In genomic region chr1:25856856-25857255, GRCh38 we compare ENCODE assay signal across 20 cellular contexts. TPM values are rescaled to one million over a fixed set of nuclear protein-coding genes. Genes with fewer than 3 reads are reported as not detected.
"Had no signal": no experiment of that assay in that cellular context is flagged by ENCODE, and none has a peak within 500 bp of the region (broad histone marks: within the 10 kb centered on the region; RNA-seq: fewer than 3 reads in every experiment).

No MANE protein-coding gene starts in this region.

- H3K27ac ChIP-seq: coronary artery, lower lobe of right lung, pancreas, tibial artery had no signal

- ATAC-seq: activated CD4-positive, alpha-beta T cell treated with anti-CD3 and anti-CD28 coated beads for 36 hours; activated T-cell treated with anti-CD3 and anti-CD28 coated beads, Interleukin-2, amount 50 U/mL, for 4 hours; left lobe of liver; lower lobe of right lung; naive thymus-derived CD4-positive, alpha-beta T cell; pancreas; right cardiac atrium had no signal

- H3K36me3 ChIP-seq: lower lobe of right lung, pancreas, tibial artery had no signal

- DNase-seq: activated B cell treated with CpG ODN at 0.5 μM for 24 hours; activated CD4-positive, alpha-beta T cell treated with anti-CD3 and anti-CD28 coated beads for 36 hours; activated CD4-positive, alpha-beta T cell treated with anti-CD3 and anti-CD28 coated beads, Interleukin-2, amount 50 U/mL, for 4 hours; activated CD8-positive, alpha-beta memory T cell treated with anti-CD3 and anti-CD28 coated beads for 24 hours; activated CD8-positive, alpha-beta memory T cell treated with anti-CD3 and anti-CD28 coated beads, Interleukin-2, amount 50 U/mL, for 48 hours; activated naive CD4-positive, alpha-beta T cell; activated T-cell treated with anti-CD3 and anti-CD28 coated beads, Interleukin-2, amount 50 U/mL, for 4 hours; cerebellar nuclear complex; lower lobe of right lung; naive thymus-derived CD4-positive, alpha-beta T cell; pancreas; stimulated activated CD4-positive, alpha-beta T cell treated with anti-CD3 and anti-CD28 coated beads, Interleukin-12 subunit alpha, Interleukin-12 subunit beta, amount 100 ng/mL, for 4 hours; stimulated activated CD4-positive, alpha-beta T cell treated with anti-CD3 and anti-CD28 coated beads, Interleukin-1b, Interleukin-23, amount 100 ng/mL, for 48 hours; substantia nigra; T-helper 1 cell; T-helper 9 cell; tibial artery had no signal

- H3K4me3 ChIP-seq: coronary artery, lower lobe of right lung, pancreas, tibial artery had no signal

- H3K27me3 ChIP-seq: pancreas, tibial artery had no signal

- H3K9me3 ChIP-seq: lower lobe of right lung, pancreas, tibial artery had no signal

RNA-seq across cellular contexts. Expression of gene AUNIP, which starts 2.4 kb away (rescaled TPM):
- total RNA-seq: left lobe of liver, lower lobe of right lung had no signal
- polyA plus RNA-seq: naive thymus-derived CD4-positive, alpha-beta T cell; pancreas; right cardiac atrium had no signal
